Comparison of ENCODE assay signal across 9 cellular contexts in genomic region chr1:12406218-12407021, GRCh38.
DNase-seq lines count a peak whose midpoint lies in the region; ATAC-seq and TF ChIP-seq lines count a peak whose summit lies in the region.
"Had no signal": no experiment of that assay in that cellular context is flagged by ENCODE, and none has a peak within 500 bp of the region (broad histone marks: within the 10 kb centered on the region; RNA-seq: fewer than 3 reads in every experiment).

No MANE protein-coding gene starts in this region.

- peaks cover 10% of the 10 kb centered on the region for H3K9me3 Mint-ChIP-seq in activated CD8-positive, alpha-beta T cell treated with anti-CD3 and anti-CD28 coated beads, Interleukin-2, amount 10 ng/mL, durations not matched to agents 7 days and 5 days (ENCODE audit: insufficient read depth)

- no peak for ATAC-seq in activated CD8-positive, alpha-beta T cell treated with anti-CD3 and anti-CD28 coated beads, Interleukin-2, amount 10 ng/mL, durations not matched to agents 7 days and 5 days
- ATAC-seq in omental fat pad (ENCODE audit: low FRiP score) (peak; percentile 68), HG03095 (IDR thresholded peaks at IDR 0.05; ENCODE audit: unreplicated experiment) (no peak)

- TF ChIP-seq CTCF in omental fat pad (IDR thresholded peaks at IDR 0.05): no peak

- H3K36me3 Mint-ChIP-seq in activated CD8-positive, alpha-beta T cell treated with anti-CD3 and anti-CD28 coated beads, Interleukin-2, amount 10 ng/mL, durations not matched to agents 7 days and 5 days (ENCODE audit: low read depth): peaks cover 65% of the 10 kb centered on the region

- no peaks in the 10 kb centered on the region for H3K27me3 Mint-ChIP-seq in activated CD8-positive, alpha-beta T cell treated with anti-CD3 and anti-CD28 coated beads, Interleukin-2, amount 10 ng/mL, durations not matched to agents 7 days and 5 days (ENCODE audit: low read depth)

- peaks cover 39% of the 10 kb centered on the region for H3K4me1 Mint-ChIP-seq in activated CD8-positive, alpha-beta T cell treated with anti-CD3 and anti-CD28 coated beads, Interleukin-2, amount 10 ng/mL, durations not matched to agents 7 days and 5 days (ENCODE audit: low read depth)

- no peak overlapping the region for H3K4me3 Mint-ChIP-seq in activated CD8-positive, alpha-beta T cell treated with anti-CD3 and anti-CD28 coated beads, Interleukin-2, amount 10 ng/mL, durations not matched to agents 7 days and 5 days

- peak overlapping the region; percentile 18 for H3K27ac Mint-ChIP-seq in activated CD8-positive, alpha-beta T cell treated with anti-CD3 and anti-CD28 coated beads, Interleukin-2, amount 10 ng/mL, durations not matched to agents 7 days and 5 days

- CTCF ChIA-PET in activated CD8-positive, alpha-beta T cell treated with anti-CD3 and anti-CD28 coated beads, Interleukin-2, amount 10 ng/mL, durations not matched to agents 7 days and 5 days (lab: Charles Lee): interaction anchor here (1.0 to 4.9 kb wide), 20 partner anchors 8 to 252 kb away, joined by 3 to 31 read pairs (median 7); no protein-coding TSS in a partner anchor

- peak; percentile 48 for DNase-seq in Ammon's horn (ENCODE audit: low spot score)
- DNase-seq in activated CD8-positive, alpha-beta T cell treated with anti-CD3 and anti-CD28 coated beads, Interleukin-2, amount 10 ng/mL, durations not matched to agents 7 days and 5 days: no peak
- DNase-seq in foreskin melanocyte: peak; percentile 87
- no peak for DNase-seq in omental fat pad (ENCODE audit: low spot score)
- DNase-seq in NCI-H748 (lab: John Stamatoyannopoulos, UW; ENCODE audit: unreplicated experiment): no peak
- no peak for DNase-seq in NK-92 (lab: John Stamatoyannopoulos, UW; ENCODE audit: unreplicated experiment)
- DNase-seq in EL: no peak
- DNase-seq: COR-L47 had no signal

- POLR2A ChIA-PET in activated CD8-positive, alpha-beta T cell treated with anti-CD3 and anti-CD28 coated beads, Interleukin-2, amount 10 ng/mL, durations not matched to agents 7 days and 5 days (lab: Charles Lee): interaction anchor here (0.8 to 0.9 kb wide), 2 partner anchors 28 to 65 kb away, joined by 3 to 4 read pairs; no protein-coding TSS in a partner anchor

Comparison
In these comparisons a context has a peak if more than half of its experiments do, and no peak if none do; other contexts are left out.
1. DNase-seq: peak in Ammon's horn (single experiment) and foreskin melanocyte (single experiment); none in activated CD8-positive, alpha-beta T cell treated with anti-CD3 and anti-CD28 coated beads, Interleukin-2, amount 10 ng/mL, durations not matched to agents 7 days and 5 days (single experiment), omental fat pad (single experiment), NCI-H748 (single experiment), NK-92 (single experiment) and EL (single experiment).